Comparison of ENCODE assay signal across 9 cellular contexts in genomic region chrX:153649178-153649914, GRCh38. TPM values are rescaled to one million over a fixed set of nuclear protein-coding genes. Genes with fewer than 3 reads are reported as not detected.
A peak's percentile ranks its signal among the peaks of the same experiment; 100 is the strongest.
DNase-seq lines count a peak whose midpoint lies in the region; ATAC-seq, FAIRE-seq and TF ChIP-seq lines count a peak whose summit lies in the region.
"Had no signal": no experiment of that assay in that cellular context is flagged by ENCODE, and none has a peak within 500 bp of the region (broad histone marks: within the 10 kb centered on the region; RNA-seq: fewer than 3 reads in every experiment).

No MANE protein-coding gene starts in this region.

- no peak overlapping the region for H3K4me2 ChIP-seq in hepatocyte

- TF ChIP-seq POLR2A in GM12891 (IDR thresholded peaks at IDR 0.05; ENCODE audit: low read depth, low read length) (no peak), thyroid gland (IDR thresholded peaks at IDR 0.05) (no peak)

- DNase-seq in AG04449 (ENCODE audit: low read depth, low spot score) (no peak), GM12891 (ENCODE audit: insufficient read length, low spot score) (peak; percentile 66), NCI-H460 (ENCODE audit: extremely low read depth, low read depth) (peak; percentile 54), hepatocyte (ENCODE audit: low spot score) (peak; percentile 62), thyroid gland (peak; percentile 38 to 42), midbrain (lab: John Stamatoyannopoulos, UW) (no peak), HK-2 (ENCODE audit: unreplicated experiment) (no peak)
- DNase-seq in activated CD8-positive, alpha-beta T cell treated with anti-CD3 and anti-CD28 coated beads, Interleukin-2, amount 10 ng/mL, durations not matched to agents 7 days and 5 days = peak; percentile 44

- no peak overlapping the region for H3K27ac Mint-ChIP-seq in activated CD8-positive, alpha-beta T cell treated with anti-CD3 and anti-CD28 coated beads, Interleukin-2, amount 10 ng/mL, durations not matched to agents 7 days and 5 days
- H3K27ac Mint-ChIP-seq: activated naive CD4-positive, alpha-beta T cell treated with anti-CD3 and anti-CD28 coated beads, Interleukin-2, amount 50 U/mL, for 24 hours had no signal

- peak; percentile 72 for ATAC-seq in activated CD8-positive, alpha-beta T cell treated with anti-CD3 and anti-CD28 coated beads, Interleukin-2, amount 10 ng/mL, durations not matched to agents 7 days and 5 days

- H3K36me3 Mint-ChIP-seq in activated CD8-positive, alpha-beta T cell treated with anti-CD3 and anti-CD28 coated beads, Interleukin-2, amount 10 ng/mL, durations not matched to agents 7 days and 5 days (ENCODE audit: low read depth) = no peaks in the 10 kb centered on the region
- H3K36me3 Mint-ChIP-seq: activated naive CD4-positive, alpha-beta T cell treated with anti-CD3 and anti-CD28 coated beads, Interleukin-2, amount 50 U/mL, for 24 hours had no signal

- H3K27me3 ChIP-seq in hepatocyte (peaks cover 8% of the 10 kb centered on the region), thyroid gland (peaks cover 10% of the 10 kb centered on the region)

- H3K9me3 Mint-ChIP-seq in activated CD8-positive, alpha-beta T cell treated with anti-CD3 and anti-CD28 coated beads, Interleukin-2, amount 10 ng/mL, durations not matched to agents 7 days and 5 days (ENCODE audit: insufficient read depth) = no peaks in the 10 kb centered on the region
- H3K9me3 Mint-ChIP-seq: activated naive CD4-positive, alpha-beta T cell treated with anti-CD3 and anti-CD28 coated beads, Interleukin-2, amount 50 U/mL, for 24 hours had no signal

- TF ChIP-seq CTCF in AG04449 (IDR thresholded peaks at IDR 0.05; ENCODE audit: insufficient read depth, low read length, missing control alignments) (peak; percentile 20), hepatocyte (IDR thresholded peaks at IDR 0.05; ENCODE audit: poor library complexity) (peak; percentile 38), thyroid gland (IDR thresholded peaks at IDR 0.05) (peak in 3 of 6 experiments; percentile 4 to 27 (median 18))

- H3K4me1 ChIP-seq in hepatocyte (ENCODE audit: insufficient read depth) (no peaks in the 10 kb centered on the region), thyroid gland (peaks cover 0 to 10% of the 10 kb centered on the region in 2 donors)

- H3K36me3 ChIP-seq in hepatocyte (replicated peaks; ENCODE audit: insufficient read depth, low read depth) = no peaks in the 10 kb centered on the region
- H3K36me3 ChIP-seq in thyroid gland = no peaks in the 10 kb centered on the region

- H3K4me1 Mint-ChIP-seq in activated CD8-positive, alpha-beta T cell treated with anti-CD3 and anti-CD28 coated beads, Interleukin-2, amount 10 ng/mL, durations not matched to agents 7 days and 5 days (ENCODE audit: low read depth) = no peaks in the 10 kb centered on the region
- H3K4me1 Mint-ChIP-seq: activated naive CD4-positive, alpha-beta T cell treated with anti-CD3 and anti-CD28 coated beads, Interleukin-2, amount 50 U/mL, for 24 hours had no signal

- no peaks in the 10 kb centered on the region for H3K79me2 ChIP-seq in hepatocyte

- POLR2A ChIA-PET in AG04449 (lab: Yijun Ruan, JAX) = no interaction called here
- POLR2A ChIA-PET in activated CD8-positive, alpha-beta T cell treated with anti-CD3 and anti-CD28 coated beads, Interleukin-2, amount 10 ng/mL, durations not matched to agents 7 days and 5 days (lab: Charles Lee) = no interaction called here

- H3K27ac ChIP-seq in hepatocyte (no peak overlapping the region), thyroid gland (no peak overlapping the region)

- WGBS in hepatocyte (ENCODE audit: low lambda C conversion rate, missing lambda C conversion rate) = 94% methylated on average over 23 of the region's 26 CpGs
- 88 to 90% methylated on average over 12 to 13 of the region's 26 CpGs for WGBS in thyroid gland, 2 donors

- no peaks in the 10 kb centered on the region for H4K20me1 ChIP-seq in hepatocyte (ENCODE audit: insufficient read depth, poor library complexity, severe bottlenecking)

- no peak overlapping the region for H3K4me3 ChIP-seq in AG04449 (ENCODE audit: low read depth, low read length)
- H3K4me3 ChIP-seq in hepatocyte = no peak overlapping the region
- no peak overlapping the region for H3K4me3 ChIP-seq in thyroid gland (replicated peaks in 1 of 3)

- CTCF ChIA-PET in AG04449 (lab: Yijun Ruan, JAX) = interaction anchor here (1.2 to 1.8 kb wide), 4 partner anchors 10 to 96 kb away, joined by 3 to 5 read pairs (median 5); no protein-coding TSS in a partner anchor
- CTCF ChIA-PET in activated CD8-positive, alpha-beta T cell treated with anti-CD3 and anti-CD28 coated beads, Interleukin-2, amount 10 ng/mL, durations not matched to agents 7 days and 5 days (lab: Charles Lee) = interaction anchor here (1.0 to 3.4 kb wide), 6 partner anchors 13 to 110 kb away, joined by 3 to 16 read pairs (median 12); no protein-coding TSS in a partner anchor

- H3K9me3 ChIP-seq in hepatocyte (ENCODE audit: low read depth) (no peaks in the 10 kb centered on the region), thyroid gland (no peaks in the 10 kb centered on the region)

- H2AFZ ChIP-seq in hepatocyte = no peak overlapping the region

- FAIRE-seq in GM12891 (lab: Jason Lieb, UNC) = no peak

- H3K27me3 Mint-ChIP-seq in activated CD8-positive, alpha-beta T cell treated with anti-CD3 and anti-CD28 coated beads, Interleukin-2, amount 10 ng/mL, durations not matched to agents 7 days and 5 days (ENCODE audit: low read depth) = peaks cover 24% of the 10 kb centered on the region

- H3K9me2 ChIP-seq in hepatocyte (replicated peaks; ENCODE audit: insufficient read depth) = no peaks in the 10 kb centered on the region

- intact Hi-C loops in thyroid gland (cut with DNase I) = no loop called here

- no peak overlapping the region for H3K4me3 Mint-ChIP-seq in activated CD8-positive, alpha-beta T cell treated with anti-CD3 and anti-CD28 coated beads, Interleukin-2, amount 10 ng/mL, durations not matched to agents 7 days and 5 days
- H3K4me3 Mint-ChIP-seq: activated naive CD4-positive, alpha-beta T cell treated with anti-CD3 and anti-CD28 coated beads, Interleukin-2, amount 50 U/mL, for 24 hours had no signal

TF ChIP-seq in GM12891, 5 proteins besides CTCF, POLR2A, EP300 and RAD21:
- TF ChIP-seq TAF1 (IDR thresholded peaks at IDR 0.05; ENCODE audit: low read depth, low read length) = no peak
- TF ChIP-seq PAX5 (IDR thresholded peaks at IDR 0.05; ENCODE audit: insufficient read depth, low read length, severe bottlenecking) = no peak

RNA-seq across cellular contexts. Expression of gene DUSP9, which starts 2.3 kb away (rescaled TPM):
- polyA plus RNA-seq in GM12891 (2012; ENCODE audit: low read depth, missing spikeins) = not detected
- 1.8 and 2.2 TPM in 2 replicates for total RNA-seq in NCI-H460 (2014; rRNA removed; shearing (Covaris generic))
- 14.5 and 17.2 TPM in 2 replicates for polyA plus RNA-seq in NCI-H460 (2014; cell fraction: nucleus; rRNA removed)
- not detected for total RNA-seq in activated CD8-positive, alpha-beta T cell treated with anti-CD3 and anti-CD28 coated beads, Interleukin-2, amount 10 ng/mL, durations not matched to agents 7 days and 5 days
- 86.2 and 87.3 TPM in 2 replicates for total RNA-seq in hepatocyte
- polyA plus RNA-seq in hepatocyte = 48.2 and 75.5 TPM in 2 replicates
- not detected for total RNA-seq in thyroid gland

RNA-seq across cellular contexts. Expression of gene PNCK, which starts 24.3 kb away (rescaled TPM):
- polyA plus RNA-seq in GM12891 (2012; ENCODE audit: low read depth, missing spikeins) = 2.8 TPM
- total RNA-seq in NCI-H460 (2014; rRNA removed; shearing (Covaris generic)) = 0.42 and 0.69 TPM in 2 replicates
- not detected in 2 replicates for polyA plus RNA-seq in NCI-H460 (2014; cell fraction: nucleus; rRNA removed)
- under 1 TPM; 0.16 to 0.58 TPM for total RNA-seq in activated CD8-positive, alpha-beta T cell treated with anti-CD3 and anti-CD28 coated beads, Interleukin-2, amount 10 ng/mL, durations not matched to agents 7 days and 5 days
- total RNA-seq in hepatocyte (2.2 and 2.8 TPM in 2 replicates), thyroid gland (under 1 TPM in 1 of 4 donors, not detected in 3; 0.83 TPM)
- polyA plus RNA-seq in hepatocyte = 0.28 and 1.9 TPM in 2 replicates

RNA-seq across cellular contexts. Expression of gene SLC6A8, which starts 38.4 kb away (rescaled TPM):
- polyA plus RNA-seq in GM12891 (2012; ENCODE audit: low read depth, missing spikeins) = 3.0 TPM
- total RNA-seq in NCI-H460 (2014; rRNA removed; shearing (Covaris generic)) = 42.0 and 45.6 TPM in 2 replicates
- polyA plus RNA-seq in NCI-H460 (2014; cell fraction: nucleus; rRNA removed) = 78.0 and 79.4 TPM in 2 replicates
- 1 to 10 TPM in 1 of 2 experiments, under 1 TPM in 1; 0.82 to 1.3 TPM for total RNA-seq in activated CD8-positive, alpha-beta T cell treated with anti-CD3 and anti-CD28 coated beads, Interleukin-2, amount 10 ng/mL, durations not matched to agents 7 days and 5 days
- total RNA-seq in hepatocyte = 19.5 and 28.4 TPM in 2 replicates
- polyA plus RNA-seq in hepatocyte = 32.5 and 36.7 TPM in 2 replicates
- total RNA-seq in thyroid gland = 1 to 10 TPM; 4.0 to 8.0 (median 6.1) TPM

RNA-seq across cellular contexts. Expression of gene CCNQ, which starts 50.4 kb away (rescaled TPM):
- polyA plus RNA-seq in GM12891 (2012; ENCODE audit: low read depth, missing spikeins) = 12.6 TPM
- total RNA-seq in NCI-H460 (2014; rRNA removed; shearing (Covaris generic)) = 33.7 and 43.4 TPM in 2 replicates
- polyA plus RNA-seq in NCI-H460 (2014; cell fraction: nucleus; rRNA removed) = 58.4 and 64.9 TPM in 2 replicates
- total RNA-seq in activated CD8-positive, alpha-beta T cell treated with anti-CD3 and anti-CD28 coated beads, Interleukin-2, amount 10 ng/mL, durations not matched to agents 7 days and 5 days = 10 to 100 TPM; 23.9 to 24.5 TPM
- total RNA-seq in hepatocyte (21.6 and 28.3 TPM in 2 replicates), thyroid gland (10 to 100 TPM; 22.0 to 43.3 (median 33.0) TPM)
- 26.7 and 31.3 TPM in 2 replicates for polyA plus RNA-seq in hepatocyte

Comparison
In these comparisons a context has a peak if more than half of its experiments do, and no peak if none do; other contexts are left out.
1. DNase-seq: peak in GM12891 (single experiment), NCI-H460 (single experiment), activated CD8-positive, alpha-beta T cell treated with anti-CD3 and anti-CD28 coated beads, Interleukin-2, amount 10 ng/mL, durations not matched to agents 7 days and 5 days (single experiment), hepatocyte (single experiment) and thyroid gland (2 of 2); none in AG04449 (single experiment), midbrain (single experiment) and HK-2 (single experiment).
2. RNA of gene DUSP9, which starts 2.3 kb away (total RNA-seq): 86.2 to 87.3 TPM in hepatocyte; 1.8 to 2.2 TPM in NCI-H460, not detected in activated CD8-positive, alpha-beta T cell treated with anti-CD3 and anti-CD28 coated beads, Interleukin-2, amount 10 ng/mL, durations not matched to agents 7 days and 5 days and not detected in thyroid gland; every median in the first group is over 10 times any median in the second.